Comparison of ENCODE assay signal across 8 cellular contexts in the genomic region with DNA sequence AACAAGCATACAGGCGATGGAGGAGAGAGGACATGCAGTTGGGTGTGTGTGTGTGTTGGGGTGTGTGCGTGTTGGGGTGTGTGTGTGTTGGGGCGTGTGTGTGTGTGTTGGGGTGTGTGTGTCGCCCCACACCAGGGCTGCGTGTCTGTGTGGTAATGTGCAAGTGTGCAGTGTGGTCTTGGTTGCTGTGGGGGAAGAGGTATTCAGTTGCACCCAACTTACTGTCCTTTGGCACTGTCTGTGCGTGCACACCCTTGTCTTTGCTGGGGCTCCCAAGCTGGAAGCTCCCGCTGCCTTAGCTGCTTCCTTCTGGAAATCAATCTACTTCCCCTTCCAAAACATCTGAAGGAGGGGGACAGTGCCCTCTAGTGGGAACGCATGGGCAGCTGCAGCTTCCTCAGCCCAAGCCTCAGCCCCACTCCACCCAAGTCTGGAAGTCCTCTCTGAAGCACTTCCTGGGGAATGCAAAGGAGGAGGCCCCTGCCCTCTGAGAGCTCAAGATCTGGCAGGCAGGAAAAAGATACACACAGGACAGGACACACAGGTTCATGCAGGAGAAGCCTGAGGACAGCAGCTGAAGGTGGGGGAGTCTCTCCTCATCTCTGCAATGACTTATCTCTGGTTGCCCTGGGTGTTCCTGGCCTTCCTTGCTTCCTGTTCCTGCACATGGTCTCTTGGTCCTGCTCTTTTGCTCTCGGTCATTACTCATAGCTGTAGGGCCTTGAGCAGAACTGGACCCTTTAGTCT. TPM values are rescaled to one million over a fixed set of nuclear protein-coding genes. Genes with fewer than 3 reads are reported as not detected.
A peak's percentile ranks its signal among the peaks of the same experiment; 100 is the strongest.
DNase-seq lines count a peak whose midpoint lies in the region; ATAC-seq and TF ChIP-seq lines count a peak whose summit lies in the region.

No MANE protein-coding gene starts in this region.

- H3K36me3 ChIP-seq in OCI-LY1 (ENCODE audit: insufficient read depth, low read length) = no peaks in the 10 kb centered on the region

- H3K27ac ChIP-seq in OCI-LY1 (ENCODE audit: low read depth, low read length, poor library complexity, severe bottlenecking) = no peak overlapping the region
- H3K27ac ChIP-seq in substantia nigra (ENCODE audit: low read depth, low read length, poor library complexity, severe bottlenecking) = no peak overlapping the region

- no peaks in the 10 kb centered on the region for H3K27me3 Mint-ChIP-seq in neural crest cell (ENCODE audit: low read depth)

- no peaks in the 10 kb centered on the region for H3K36me3 Mint-ChIP-seq in neural crest cell (ENCODE audit: low read depth)

- H3K4me1 Mint-ChIP-seq in neural crest cell = peaks cover 13% of the 10 kb centered on the region

- 0 out of 2 replicates have a peak, but pooled peaks cover 6% of the 10 kb centered on the region for H3K27me3 ChIP-seq in OCI-LY1 (ENCODE audit: insufficient read depth, low read length)

- H3K27ac Mint-ChIP-seq in neural crest cell (ENCODE audit: unreplicated experiment) = peak overlapping the region; percentile 68

- no peaks in the 10 kb centered on the region for H3F3A ChIP-seq in OCI-LY1 (ENCODE audit: insufficient read depth, low read length)

- H3K9me3 Mint-ChIP-seq in neural crest cell = no peaks in the 10 kb centered on the region

- no peaks in the 10 kb centered on the region for H3K4me1 ChIP-seq in OCI-LY1 (ENCODE audit: insufficient read depth, low read length, severe bottlenecking)

- H3K4me3 Mint-ChIP-seq in neural crest cell = peak overlapping the region; percentile 53

- no peaks in the 10 kb centered on the region for H3K79me2 ChIP-seq in OCI-LY1 (ENCODE audit: insufficient read depth, low read length)

- H3K9me3 ChIP-seq in OCI-LY1 (ENCODE audit: low read length) = no peaks in the 10 kb centered on the region

- H3K4me3 ChIP-seq in OCI-LY1 (ENCODE audit: low read depth, low read length, poor library complexity, severe bottlenecking) = no peak overlapping the region
- H3K4me3 ChIP-seq in fibroblast of mammary gland (ENCODE audit: control insufficient read depth, low read depth, low read length) = no peak overlapping the region

- H3K9ac ChIP-seq in OCI-LY1 (ENCODE audit: low read length) = no peak overlapping the region

- DNase-seq in COLO829 (ENCODE audit: low spot score) (peak; percentile 58), HUDEP-2 (lab: John Stamatoyannopoulos, UW; ENCODE audit: unreplicated experiment in 76 of 76) (peak in 65 of 76 experiments; percentile 6 to 81 (median 45)), activated T-cell treated with anti-CD3 and anti-CD28 coated beads for 48 hours (ENCODE audit: low read depth) (peak; percentile 42), fibroblast of mammary gland (ENCODE audit: low read depth) (peak; percentile 84), neural crest cell (ENCODE audit: low read depth, low spot score) (peak; percentile 90), substantia nigra (lab: John Stamatoyannopoulos, UW) (peak in 44 of 49 donors; percentile 16 to 85 (median 70))

- peak; percentile 96 for TF ChIP-seq CTCF in OCI-LY1 (IDR thresholded peaks at IDR 0.05; ENCODE audit: low read length)
- peak; percentile 96 for TF ChIP-seq CTCF in fibroblast of mammary gland (conservative IDR thresholded peaks at IDR 0.05; ENCODE audit: control insufficient read depth, insufficient read depth, low read depth, low read length)
- peak; percentile 91 for TF ChIP-seq CTCF in neural crest cell (conservative IDR thresholded peaks at IDR 0.05)

- H2AFZ ChIP-seq in OCI-LY1 (ENCODE audit: low read length) = no peak overlapping the region

- H3K4me2 ChIP-seq in OCI-LY1 (ENCODE audit: low read length) = no peak overlapping the region

- no peak for ATAC-seq in HG02571 (IDR thresholded peaks at IDR 0.05; ENCODE audit: unreplicated experiment)

- no peaks in the 10 kb centered on the region for H3K9me2 ChIP-seq in OCI-LY1 (ENCODE audit: low read depth, low read length)

- H4K20me1 ChIP-seq in OCI-LY1 (ENCODE audit: insufficient read depth, low read length) = no peaks in the 10 kb centered on the region

RNA-seq across cellular contexts. Expression of a gene that starts 13.1 kb away (rescaled TPM):
- 22.7 and 25.0 TPM in 2 replicates for total RNA-seq in neural crest cell

RNA-seq across cellular contexts. Expression of a gene that starts 14.7 kb away (rescaled TPM):
- 187 TPM in 2 replicates for total RNA-seq in neural crest cell

RNA-seq across cellular contexts. Expression of a gene that starts 33.3 kb away (rescaled TPM):
- 0.16 and 0.49 TPM in 2 replicates for total RNA-seq in neural crest cell

RNA-seq across cellular contexts. Expression of a gene that starts 41.5 kb away (rescaled TPM):
- 22.4 and 23.3 TPM in 2 replicates for total RNA-seq in neural crest cell

RNA-seq across cellular contexts. Expression of a gene that starts 45.2 kb away (rescaled TPM):
- 91.7 and 104 TPM in 2 replicates for total RNA-seq in neural crest cell
